Comparison of ENCODE assay signal across 8 cellular contexts in genomic region chr2:199861116-199861774, GRCh38. TPM values are rescaled to one million over a fixed set of nuclear protein-coding genes. Genes with fewer than 3 reads are reported as not detected.
DNase-seq lines count a peak whose midpoint lies in the region; TF ChIP-seq lines count a peak whose summit lies in the region.

No MANE protein-coding gene starts in this region.

- no peaks in the 10 kb centered on the region for H3F3A ChIP-seq in OCI-LY1 (ENCODE audit: insufficient read depth, low read length)

- no peak overlapping the region for H2AFZ ChIP-seq in OCI-LY1 (ENCODE audit: low read length)

- no peak for TF ChIP-seq POLR2A in sigmoid colon (IDR thresholded peaks at IDR 0.05)

- intact Hi-C loops in sigmoid colon (cut with DNase I) = loop anchor here (5.0 kb wide), 1 partner anchor 159 kb away; no protein-coding TSS in a partner anchor

- H3K79me2 ChIP-seq in OCI-LY1 (ENCODE audit: insufficient read depth, low read length) = no peaks in the 10 kb centered on the region

- no peaks in the 10 kb centered on the region for H3K36me3 ChIP-seq in OCI-LY1 (ENCODE audit: insufficient read depth, low read length)
- H3K36me3 ChIP-seq in sigmoid colon = no peaks in the 10 kb centered on the region

- no peaks in the 10 kb centered on the region for H3K27me3 ChIP-seq in OCI-LY1 (ENCODE audit: insufficient read depth, low read length)
- no peaks in the 10 kb centered on the region for H3K27me3 ChIP-seq in sigmoid colon

- WGBS in sigmoid colon, 2 donors = 10 to 21% methylated on average over 5 of the region's 5 CpGs

- no peak overlapping the region for H3K27ac ChIP-seq in 22Rv1
- H3K27ac ChIP-seq in OCI-LY1 (ENCODE audit: low read depth, low read length, poor library complexity, severe bottlenecking) = no peak overlapping the region
- no peak overlapping the region for H3K27ac ChIP-seq in sigmoid colon

- no peak for TF ChIP-seq EP300 in sigmoid colon (IDR thresholded peaks at IDR 0.05)

- no peak overlapping the region for H3K9ac ChIP-seq in OCI-LY1 (ENCODE audit: low read length)

- H3K9me3 ChIP-seq in OCI-LY1 (ENCODE audit: low read length) = no peaks in the 10 kb centered on the region
- H3K9me3 ChIP-seq in sigmoid colon = no peaks in the 10 kb centered on the region

- TF ChIP-seq CTCF in 22Rv1 (IDR thresholded peaks at IDR 0.05) (peak; percentile 82), GM12875 (IDR thresholded peaks at IDR 0.05; ENCODE audit: borderline replicate concordance, insufficient read depth, low read depth, low read length) (peak; percentile 14; the same call in 1 of the 2 replicates), OCI-LY1 (IDR thresholded peaks at IDR 0.05; ENCODE audit: low read length) (peak; percentile 61), epithelial cell of proximal tubule (conservative IDR thresholded peaks at IDR 0.05; ENCODE audit: low read depth, low read length) (peak; percentile 63), sigmoid colon (IDR thresholded peaks at IDR 0.05) (peak in 3 of 4 experiments; percentile 19 to 52 (median 31))

- DNase-seq in epithelial cell of proximal tubule (ENCODE audit: low read depth) = peak; percentile 7
- DNase-seq in sigmoid colon = no peak
- DNase-seq in mesenteric fat pad (ENCODE audit: low spot score) = no peak
- no peak for DNase-seq in T-helper 9 cell
- no peak for DNase-seq in HK-2 (ENCODE audit: unreplicated experiment)

- H3K4me1 ChIP-seq in OCI-LY1 (ENCODE audit: insufficient read depth, low read length, severe bottlenecking) (no peaks in the 10 kb centered on the region), sigmoid colon (no peaks in the 10 kb centered on the region)

- H4K20me1 ChIP-seq in OCI-LY1 (ENCODE audit: insufficient read depth, low read length) = no peaks in the 10 kb centered on the region

- H3K9me2 ChIP-seq in OCI-LY1 (ENCODE audit: low read depth, low read length) = no peaks in the 10 kb centered on the region

- no peak overlapping the region for H3K4me3 ChIP-seq in GM12875 (ENCODE audit: low read depth, low read length)
- no peak overlapping the region for H3K4me3 ChIP-seq in OCI-LY1 (ENCODE audit: low read depth, low read length, poor library complexity, severe bottlenecking)
- no peak overlapping the region for H3K4me3 ChIP-seq in epithelial cell of proximal tubule (ENCODE audit: low read depth, low read length)
- no peak overlapping the region for H3K4me3 ChIP-seq in sigmoid colon

- no peak overlapping the region for H3K4me2 ChIP-seq in OCI-LY1 (ENCODE audit: low read length)

RNA-seq across cellular contexts. Expression of gene FTCDNL1, which starts 10.3 kb away (rescaled TPM):
- total RNA-seq in epithelial cell of proximal tubule (0.06 and 1.2 TPM in 2 replicates), sigmoid colon (1 to 10 TPM; 1.7 to 5.0 (median 3.2) TPM), mesenteric fat pad (4.4 TPM)
- 1 to 10 TPM in 2 of 3 donors, not detected in 1; 1.1 to 1.2 TPM for polyA plus RNA-seq in sigmoid colon

RNA-seq across cellular contexts. Expression of gene C2orf69, which starts 49.8 kb away (rescaled TPM):
- 13.0 and 14.3 TPM in 2 replicates for total RNA-seq in epithelial cell of proximal tubule
- 10 to 100 TPM in 3 of 4 donors, 1 to 10 TPM in 1; 9.6 to 13.6 (median 10.7) TPM for total RNA-seq in sigmoid colon
- 10 to 100 TPM in 2 of 3 donors, 1 to 10 TPM in 1; 7.2 to 12.5 (median 11.4) TPM for polyA plus RNA-seq in sigmoid colon
- 17.2 TPM for total RNA-seq in mesenteric fat pad

Comparison
In these comparisons a context has a peak if more than half of its experiments do, and no peak if none do; other contexts are left out.
1. CTCF ChIP-seq: peak in every context shown above with its lines; median percentile 82 in 22Rv1; 63 in epithelial cell of proximal tubule; 61 in OCI-LY1; 31 in sigmoid colon; 14 in GM12875.